Comparison of ENCODE assay signal across 8 cellular contexts in genomic region chr12:111298583-111299436, GRCh38.
DNase-seq lines count a peak whose midpoint lies in the region; ATAC-seq and TF ChIP-seq lines count a peak whose summit lies in the region.

No MANE protein-coding gene starts in this region.

- no peaks in the 10 kb centered on the region for H3K36me3 ChIP-seq in esophagus muscularis mucosa
- no peaks in the 10 kb centered on the region for H3K36me3 ChIP-seq in neural progenitor cell
- no peaks in the 10 kb centered on the region for H3K36me3 ChIP-seq in tibial artery

- H3K4me3 Mint-ChIP-seq in neural progenitor cell = no peak overlapping the region

- peak; percentile 82 for TF ChIP-seq CTCF in GM12873 (IDR thresholded peaks at IDR 0.05; ENCODE audit: insufficient read depth, low read depth, low read length, missing control alignments)
- TF ChIP-seq CTCF in esophagus muscularis mucosa (IDR thresholded peaks at IDR 0.05) = peak; percentile 50 to 73 (median 67)
- peak; percentile 88 for TF ChIP-seq CTCF in neural progenitor cell (IDR thresholded peaks at IDR 0.05)
- TF ChIP-seq CTCF in tibial artery (IDR thresholded peaks at IDR 0.05) = peak; percentile 42 to 50

- intact Hi-C loops in esophagus muscularis mucosa (cut with DNase I) (loop anchor here (5.0 kb wide), 1 partner anchor 362 kb away; no protein-coding TSS in a partner anchor), tibial artery (cut with DNase I; ENCODE audit: low total_unique reads) (no loop called here)

- no peak for ATAC-seq in HG02588 (IDR thresholded peaks at IDR 0.05; ENCODE audit: unreplicated experiment)

- no peak overlapping the region for H3K27ac Mint-ChIP-seq in neural progenitor cell

- DNase-seq in 8988T = peak; percentile 76
- peak; percentile 45 to 70 for DNase-seq in NCI-H526 (lab: John Stamatoyannopoulos, UW)
- DNase-seq in activated CD8-positive, alpha-beta memory T cell treated with anti-CD3 and anti-CD28 coated beads, Interleukin-2, amount 50 U/mL, for 48 hours = peak; percentile 73
- no peak for DNase-seq in esophagus muscularis mucosa (ENCODE audit: extremely low spot score)
- peak; percentile 87 for DNase-seq in neural progenitor cell (ENCODE audit: low spot score)
- DNase-seq in tibial artery = no peak

- no peaks in the 10 kb centered on the region for H4K20me1 ChIP-seq in neural progenitor cell (ENCODE audit: low read depth)

- no peak for TF ChIP-seq EP300 in esophagus muscularis mucosa (IDR thresholded peaks at IDR 0.05)

- H3K27ac ChIP-seq in esophagus muscularis mucosa (replicated peaks in 1 of 4) = no peak overlapping the region
- H3K27ac ChIP-seq in neural progenitor cell = no peak overlapping the region
- no peak overlapping the region for H3K27ac ChIP-seq in tibial artery

- H3K9ac ChIP-seq in neural progenitor cell = no peak overlapping the region

- H3K9me3 ChIP-seq in esophagus muscularis mucosa = peaks cover 0 to 6% (median 4%) of the 10 kb centered on the region in 4 donors
- no peaks in the 10 kb centered on the region for H3K9me3 ChIP-seq in neural progenitor cell (ENCODE audit: low read depth)
- peaks cover 0 to 5% (median 2%) of the 10 kb centered on the region in 3 donors for H3K9me3 ChIP-seq in tibial artery

- WGBS in esophagus muscularis mucosa = 47% methylated on average over 10 of the region's 14 CpGs

- no peaks in the 10 kb centered on the region for H3K36me3 Mint-ChIP-seq in neural progenitor cell

- H3K4me1 ChIP-seq in esophagus muscularis mucosa (no peaks in the 10 kb centered on the region), neural progenitor cell (peaks cover 9% of the 10 kb centered on the region), tibial artery (no peaks in the 10 kb centered on the region)

- peaks cover 13% of the 10 kb centered on the region for H3K4me1 Mint-ChIP-seq in neural progenitor cell

- TF ChIP-seq POLR2A in esophagus muscularis mucosa (IDR thresholded peaks at IDR 0.05; ENCODE audit: low read depth) = no peak

- peaks cover 5% of the 10 kb centered on the region for H3K9me3 Mint-ChIP-seq in neural progenitor cell

- H3K27me3 ChIP-seq in esophagus muscularis mucosa = peaks cover 0 to 31% (median 0%) of the 10 kb centered on the region in 4 donors
- no peaks in the 10 kb centered on the region for H3K27me3 ChIP-seq in neural progenitor cell
- peaks cover 0 to 51% of the 10 kb centered on the region in 2 donors for H3K27me3 ChIP-seq in tibial artery

- H3K27me3 Mint-ChIP-seq in neural progenitor cell (ENCODE audit: insufficient read depth, low read depth) = peaks cover 9% of the 10 kb centered on the region

- H3F3A ChIP-seq in neural progenitor cell (ENCODE audit: low read depth) = peaks cover 3% of the 10 kb centered on the region

- peak overlapping the region; percentile 47 for H3K4me2 ChIP-seq in neural progenitor cell

- H3K4me3 ChIP-seq in esophagus muscularis mucosa = no peak overlapping the region
- no peak overlapping the region for H3K4me3 ChIP-seq in neural progenitor cell
- no peak overlapping the region for H3K4me3 ChIP-seq in tibial artery

- H3K79me2 ChIP-seq in neural progenitor cell (ENCODE audit: low read depth) = no peaks in the 10 kb centered on the region

- H2AFZ ChIP-seq in neural progenitor cell (replicated peaks) = peak overlapping the region; percentile 19

Comparison
In these comparisons a context has a peak if more than half of its experiments do, and no peak if none do; other contexts are left out.
1. DNase-seq: peak in 8988T (single experiment), NCI-H526 (2 of 2), activated CD8-positive, alpha-beta memory T cell treated with anti-CD3 and anti-CD28 coated beads, Interleukin-2, amount 50 U/mL, for 48 hours (single experiment) and neural progenitor cell (single experiment); none in esophagus muscularis mucosa (single experiment) and tibial artery (0 of 2).
2. Peak in every context shown above with its lines, with median percentiles within 50 percentile points of each other: CTCF ChIP-seq.